10 cellular contexts compared by ENCODE assay signal in the genomic region with DNA sequence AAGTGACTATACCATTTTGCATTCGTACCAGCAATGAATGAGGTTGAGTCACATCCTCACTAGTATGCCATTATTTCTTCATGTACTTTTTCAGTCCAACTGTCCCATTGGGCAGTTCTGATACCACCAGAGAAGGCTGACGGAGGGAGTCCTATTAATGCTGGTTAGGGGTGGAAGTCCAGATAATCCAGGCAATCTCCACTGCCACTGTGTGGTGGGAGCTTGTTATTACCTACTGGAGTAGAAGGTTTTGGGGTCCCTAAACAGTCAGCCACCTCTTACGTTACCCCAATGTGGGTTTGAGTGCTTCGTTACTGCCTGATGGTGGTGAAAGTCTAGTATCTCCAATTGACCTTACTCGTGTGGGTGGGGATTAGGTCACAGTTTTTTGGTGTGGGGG.
A peak's percentile ranks its signal among the peaks of the same experiment; 100 is the strongest.
DNase-seq lines count a peak whose midpoint lies in the region; FAIRE-seq and TF ChIP-seq lines count a peak whose summit lies in the region.
"Had no signal": no experiment of that assay in that cellular context is flagged by ENCODE, and none has a peak within 500 bp of the region (broad histone marks: within the 10 kb centered on the region; RNA-seq: fewer than 3 reads in every experiment).

No MANE protein-coding gene starts in this region.

- TF ChIP-seq CTCF in NB4 (IDR thresholded peaks at IDR 0.05; ENCODE audit: low read depth, low read length): peak; percentile 9

- H3K4me3 ChIP-seq in NB4 (ENCODE audit: low read depth, low read length): no peak overlapping the region
- H3K4me3 ChIP-seq: A549 had no signal

- TF ChIP-seq POLR2A in NB4 (IDR thresholded peaks at IDR 0.05; ENCODE audit: extremely low read depth, insufficient read length): no peak

- no peak for FAIRE-seq in RCC 7860 (lab: Jason Lieb, UNC)
- FAIRE-seq: A549 had no signal

- DNase-seq in NCI-H345 (lab: John Stamatoyannopoulos, UW) (peak; percentile 1), NCI-H345 treated with DMSO at 0.1 percent for 48 hours (lab: John Stamatoyannopoulos, UW; ENCODE audit: unreplicated experiment) (no peak), NB4 (ENCODE audit: low read depth) (peak; percentile 9), cerebellar cortex (ENCODE audit: low spot score) (peak; percentile 28), pons (ENCODE audit: low spot score) (peak; percentile 18), NCI-H748 (lab: John Stamatoyannopoulos, UW; ENCODE audit: unreplicated experiment) (no peak), RCC 7860 (ENCODE audit: low spot score) (no peak)
- DNase-seq in stimulated activated naive CD4-positive, alpha-beta T cell (lab: John Stamatoyannopoulos, UW): no peak
- DNase-seq: MV-4-11 had no signal

Comparison
In these comparisons a context has a peak if more than half of its experiments do, and no peak if none do; other contexts are left out.
1. DNase-seq: peak in NCI-H345 (single experiment), NB4 (single experiment), cerebellar cortex (single experiment) and pons (single experiment); none in NCI-H345 treated with DMSO at 0.1 percent for 48 hours (single experiment), NCI-H748 (single experiment), RCC 7860 (single experiment) and stimulated activated naive CD4-positive, alpha-beta T cell (0 of 6).